In the genomic region with DNA sequence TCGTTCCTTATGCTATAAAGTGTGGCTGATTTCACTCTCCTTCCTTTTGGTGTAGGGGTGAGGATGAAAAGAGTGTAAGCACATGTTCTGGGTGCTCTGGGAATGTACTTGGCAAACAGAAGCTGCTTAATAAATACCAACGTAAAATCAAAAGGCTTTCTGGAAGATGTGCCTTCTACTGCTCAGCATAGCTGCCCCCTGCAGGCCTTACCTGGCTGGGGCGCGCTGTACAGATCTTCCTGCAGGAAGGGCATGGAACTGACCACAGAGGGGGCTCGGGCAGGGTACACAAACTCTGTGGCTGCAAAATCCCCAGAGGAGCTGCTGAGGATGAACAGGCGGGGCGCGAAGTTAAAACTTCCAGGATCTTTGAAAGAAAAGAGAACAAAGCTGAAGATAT, we compare ENCODE assay signal across 1 cellular context.
TF ChIP-seq lines count a peak whose summit lies in the region.

No MANE protein-coding gene starts in this region.

TF ChIP-seq in IMR-90, 13 proteins besides CTCF, POLR2A, EP300 and RAD21 (continued from another document):
- TF ChIP-seq MAZ (IDR thresholded peaks at IDR 0.05; ENCODE audit: borderline replicate concordance, low read depth, low read length), result no peak
